ENCODE assay signal across 1 cellular context in the genomic region with DNA sequence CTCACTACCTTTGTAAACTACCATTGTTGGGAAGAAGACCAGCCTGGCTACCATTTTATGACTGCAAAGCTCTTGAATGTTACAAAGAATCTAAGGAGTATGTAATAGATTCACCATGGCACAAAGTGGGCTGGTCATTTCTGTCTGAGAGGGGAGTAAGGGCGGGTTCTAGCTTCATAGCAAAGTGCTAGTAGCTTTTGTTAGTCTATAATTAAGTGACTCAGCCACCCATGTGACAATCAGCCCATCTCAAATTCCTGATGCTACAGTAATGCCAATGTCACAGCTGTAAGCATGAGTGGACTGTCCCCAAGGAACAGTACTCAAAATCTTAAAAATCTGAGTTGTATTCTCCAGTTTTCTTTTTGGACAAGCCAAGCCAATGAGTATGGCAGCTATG.
TF ChIP-seq lines count a peak whose summit lies in the region.

No MANE protein-coding gene starts in this region.

TF ChIP-seq in IMR-90, 13 proteins besides CTCF, POLR2A, EP300 and RAD21:
- no peak for TF ChIP-seq RCOR1 (IDR thresholded peaks at IDR 0.05; ENCODE audit: insufficient replicate concordance, low read length)
- TF ChIP-seq MAFK (IDR thresholded peaks at IDR 0.05; ENCODE audit: low read depth, low read length): no peak
- no peak for TF ChIP-seq RFX5 (IDR thresholded peaks at IDR 0.05; ENCODE audit: low read depth, low read length)
- TF ChIP-seq, protein P1, sequence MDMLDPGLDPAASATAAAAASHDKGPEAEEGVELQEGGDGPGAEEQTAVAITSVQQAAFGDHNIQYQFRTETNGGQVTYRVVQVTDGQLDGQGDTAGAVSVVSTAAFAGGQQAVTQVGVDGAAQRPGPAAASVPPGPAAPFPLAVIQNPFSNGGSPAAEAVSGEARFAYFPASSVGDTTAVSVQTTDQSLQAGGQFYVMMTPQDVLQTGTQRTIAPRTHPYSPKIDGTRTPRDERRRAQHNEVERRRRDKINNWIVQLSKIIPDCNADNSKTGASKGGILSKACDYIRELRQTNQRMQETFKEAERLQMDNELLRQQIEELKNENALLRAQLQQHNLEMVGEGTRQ (IDR thresholded peaks at IDR 0.05; ENCODE audit: low read depth, low read length): peak; percentile 27; the same call in 1 of the 2 replicates
